Comparison of ENCODE assay signal across 8 cellular contexts in the genomic region with DNA sequence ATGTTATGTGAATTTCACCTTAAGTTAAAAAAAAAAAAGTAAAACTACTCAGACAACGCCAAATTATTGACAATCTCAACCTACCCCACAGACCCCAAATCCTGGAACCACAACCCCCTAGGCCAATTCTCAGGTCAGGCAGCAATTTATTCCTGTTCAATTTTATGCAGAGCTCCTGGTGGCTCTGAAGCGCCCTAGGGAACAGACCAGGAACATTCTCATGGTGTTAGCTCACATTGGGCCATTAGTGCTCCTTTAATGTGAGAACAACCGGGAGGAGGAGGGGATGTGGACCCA. TPM values are rescaled to one million over a fixed set of nuclear protein-coding genes. Genes with fewer than 3 reads are reported as not detected.
DNase-seq lines count a peak whose midpoint lies in the region; ATAC-seq and TF ChIP-seq lines count a peak whose summit lies in the region.

No MANE protein-coding gene starts in this region.

- no peaks in the 10 kb centered on the region for H3K36me3 ChIP-seq in CD8-positive, alpha-beta T cell (ENCODE audit: insufficient read depth, low read length)
- H3K36me3 ChIP-seq in OCI-LY7 (ENCODE audit: insufficient read depth, low read length), result no peaks in the 10 kb centered on the region
- no peaks in the 10 kb centered on the region for H3K36me3 ChIP-seq in ovary

- no peak for TF ChIP-seq CTCF in CD8-positive, alpha-beta T cell (IDR thresholded peaks at IDR 0.05)
- TF ChIP-seq CTCF in OCI-LY7 (conservative IDR thresholded peaks at IDR 0.05; ENCODE audit: low read length), result no peak
- TF ChIP-seq CTCF in epithelial cell of proximal tubule (conservative IDR thresholded peaks at IDR 0.05; ENCODE audit: low read depth, low read length), result no peak
- no peak for TF ChIP-seq CTCF in ovary (IDR thresholded peaks at IDR 0.05)

- H3K79me2 ChIP-seq in OCI-LY7 (ENCODE audit: insufficient read depth, low read depth, low read length), result no peaks in the 10 kb centered on the region

- DNase-seq in CD8-positive, alpha-beta T cell, result no peak
- DNase-seq in OCI-LY7 (ENCODE audit: low spot score) (no peak), epithelial cell of proximal tubule (ENCODE audit: low read depth) (no peak), ovary (no peak), KBM-7 (no peak), NAMALWA (ENCODE audit: low spot score) (no peak), occipital lobe (lab: John Stamatoyannopoulos, UW) (no peak)
- no peak for DNase-seq in stimulated activated CD4-positive, alpha-beta T cell treated with anti-CD3 and anti-CD28 coated beads, Interleukin-2, amount 100 ng/mL, for 24 hours

- H3K4me1 Mint-ChIP-seq in CD8-positive, alpha-beta T cell (ENCODE audit: low read depth), result peaks cover 14% of the 10 kb centered on the region

- no peaks in the 10 kb centered on the region for H3K9me2 ChIP-seq in OCI-LY7 (ENCODE audit: insufficient read depth, low read length)

- H3K36me3 Mint-ChIP-seq in CD8-positive, alpha-beta T cell, result no peaks in the 10 kb centered on the region

- no peak for TF ChIP-seq EP300 in ovary (IDR thresholded peaks at IDR 0.05)

- no peaks in the 10 kb centered on the region for H4K20me1 ChIP-seq in OCI-LY7 (ENCODE audit: insufficient read depth, low read length)

- H3K4me2 ChIP-seq in OCI-LY7 (ENCODE audit: low read length), result peak overlapping the region; percentile 68

- peaks cover 13% of the 10 kb centered on the region for H3K27me3 Mint-ChIP-seq in CD8-positive, alpha-beta T cell (ENCODE audit: low read depth)

- CTCF ChIA-PET in CD8-positive, alpha-beta T cell (lab: Charles Lee), result no interaction called here
- CTCF ChIA-PET in OCI-LY7 (lab: Charles Lee; ENCODE audit: unreplicated experiment), result no interaction called here

- BruUV-seq in OCI-LY7 (replicated peaks; lab: Mats Ljungman, UMichigan), result no TSS peak

- H3K27me3 ChIP-seq in CD8-positive, alpha-beta T cell (ENCODE audit: insufficient read depth, low read length), result no peaks in the 10 kb centered on the region
- H3K27me3 ChIP-seq in ovary, result no peaks in the 10 kb centered on the region

- intact Hi-C loops in CD8-positive, alpha-beta T cell (cut with DNase I, micrococcal nuclease), result loop anchor here in 1 of 2 experiments (2.0 kb wide), 1 partner anchor 69 kb away; no protein-coding TSS in a partner anchor
- intact Hi-C loops in OCI-LY7 (cut with micrococcal nuclease; ENCODE audit: unreplicated experiment), result no loop called here
- intact Hi-C loops in ovary (cut with DNase I), result no loop called here

- H3K4me3 ChIP-seq in CD8-positive, alpha-beta T cell (ENCODE audit: low read depth, low read length), result peak overlapping the region; percentile 64
- H3K4me3 ChIP-seq in OCI-LY7 (ENCODE audit: low read depth, low read length, poor library complexity, severe bottlenecking) (peak overlapping the region; percentile 54), epithelial cell of proximal tubule (ENCODE audit: low read depth, low read length) (peak overlapping the region; percentile 75), ovary (peak overlapping the region; percentile 69)

- peak overlapping the region; percentile 81 for H3K4me3 Mint-ChIP-seq in CD8-positive, alpha-beta T cell

- no peak overlapping the region for H3K27ac Mint-ChIP-seq in CD8-positive, alpha-beta T cell

- H3K9me3 ChIP-seq in CD8-positive, alpha-beta T cell (ENCODE audit: low read length), result no peaks in the 10 kb centered on the region
- H3K9me3 ChIP-seq in OCI-LY7 (ENCODE audit: low read length), result no peaks in the 10 kb centered on the region
- no peaks in the 10 kb centered on the region for H3K9me3 ChIP-seq in ovary

- ATAC-seq in CD8-positive, alpha-beta T cell, result no peak

- H3K4me1 ChIP-seq in CD8-positive, alpha-beta T cell (ENCODE audit: insufficient read depth, low read length), result peaks cover 8% of the 10 kb centered on the region
- peaks cover 6% of the 10 kb centered on the region for H3K4me1 ChIP-seq in OCI-LY7 (ENCODE audit: insufficient read depth, low read length, poor library complexity, severe bottlenecking)
- H3K4me1 ChIP-seq in ovary (ENCODE audit: insufficient read depth), result peaks cover 11% of the 10 kb centered on the region

- POLR2A ChIA-PET in CD8-positive, alpha-beta T cell (lab: Charles Lee), result interaction anchor here (0.6 to 1.0 kb wide), 2 partner anchors 13 to 69 kb away, joined by 4 to 7 read pairs; no protein-coding TSS in a partner anchor
- POLR2A ChIA-PET in OCI-LY7 (lab: Charles Lee), result no interaction called here

- no peak for TF ChIP-seq POLR2A in ovary (IDR thresholded peaks at IDR 0.05)

- WGBS in ovary, 3 donors, result 41 to 52% (median 49%) methylated on average over 3 of the region's 3 CpGs

- in situ Hi-C loops in KBM-7 (cut with MboI; ENCODE audit: low pct_unique_long_range_greater_than_20kb, low sequenced_read_pairs), result no loop called here

- H3K27ac ChIP-seq in CD8-positive, alpha-beta T cell (ENCODE audit: low read depth, low read length), result no peak overlapping the region
- H3K27ac ChIP-seq in OCI-LY7 (ENCODE audit: low read depth, low read length, poor library complexity, severe bottlenecking), result no peak overlapping the region
- H3K27ac ChIP-seq in ovary, result peak overlapping the region in 1 of 2 donors; percentile 75

- no peaks in the 10 kb centered on the region for H3K9me3 Mint-ChIP-seq in CD8-positive, alpha-beta T cell

- peak overlapping the region; percentile 53; the same call in 1 of the 2 replicates for H2AFZ ChIP-seq in OCI-LY7 (ENCODE audit: low read length)

RNA-seq across cellular contexts. Expression of gene PSEN2, which starts 0.4 kb away (rescaled TPM):
- total RNA-seq in CD8-positive, alpha-beta T cell, result 1 to 10 TPM in 1 of 2 experiments, under 1 TPM in 1; 1.00 to 1.7 TPM
- 1.2 and 1.7 TPM in 2 replicates for total RNA-seq in OCI-LY7 (2014; rRNA removed; shearing (Covaris generic))
- total RNA-seq in OCI-LY7 (2022) (0.48 TPM in 1 of 2 replicates, not detected in the other), epithelial cell of proximal tubule (26.6 and 30.7 TPM in 2 replicates), ovary (10 to 100 TPM; 19.4 to 37.0 (median 27.1) TPM), occipital lobe (28.2 TPM)
- polyA plus RNA-seq in ovary, result 10 to 100 TPM; 17.8 to 20.1 TPM

Comparison
In these comparisons a context has a peak if more than half of its experiments do, and no peak if none do; other contexts are left out.
1. RNA of gene PSEN2, which starts 0.4 kb away (total RNA-seq): 28.2 TPM in occipital lobe (single experiment), 19.4 to 37.0 TPM in ovary and 26.6 to 30.7 TPM in epithelial cell of proximal tubule; 0.48 to 1.7 TPM in OCI-LY7 and 1.00 to 1.7 TPM in CD8-positive, alpha-beta T cell; every median in the first group is over 4 times any median in the second.
2. Peak in every context shown above with its lines, with median percentiles within 50 percentile points of each other: H3K4me3 ChIP-seq.